Comparison of ENCODE assay signal across 24 cellular contexts in the genomic region with DNA sequence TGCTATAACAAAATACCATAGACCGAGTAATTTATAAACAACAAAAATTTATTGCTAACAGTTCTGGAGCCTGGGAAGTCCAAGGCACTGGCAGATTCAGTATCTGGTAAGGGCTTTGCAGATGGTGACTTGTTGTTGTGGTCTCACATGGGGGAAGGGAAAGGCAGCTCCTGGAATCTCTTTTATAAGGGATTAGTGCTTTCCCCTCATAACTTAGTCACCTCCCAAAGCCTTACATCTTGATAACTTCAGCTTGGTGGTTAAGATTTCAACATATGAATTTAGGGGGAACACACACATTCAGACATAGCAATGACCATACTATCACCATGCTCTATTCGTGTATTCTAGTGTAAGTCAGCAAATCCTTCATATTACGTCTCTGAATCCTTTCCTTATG.
"Had no signal": no experiment of that assay in that cellular context is flagged by ENCODE, and none has a peak within 500 bp of the region (broad histone marks: within the 10 kb centered on the region; RNA-seq: fewer than 3 reads in every experiment).

No MANE protein-coding gene starts in this region.

- H3K27ac ChIP-seq: adrenal gland, body of pancreas, PC-9, SK-N-MC had no signal

- H3K9me3 ChIP-seq: adrenal gland, body of pancreas had no signal

- H3K4me3 ChIP-seq: adrenal gland, body of pancreas, K562, PC-9, SK-N-MC had no signal

- ATAC-seq: activated CD8-positive, alpha-beta T cell treated with anti-CD3 and anti-CD28 coated beads, Interleukin-2, amount 10 ng/mL, durations not matched to agents 7 days and 5 days; body of pancreas; K562; Right ventricle myocardium inferior had no signal

- H3K27me3 ChIP-seq: adrenal gland, body of pancreas had no signal

- H3K36me3 ChIP-seq: adrenal gland had no signal

- DNase-seq: activated CD4-positive, alpha-beta T cell treated with anti-CD3 and anti-CD28 coated beads for 48 hours; activated CD4-positive, alpha-beta T cell treated with anti-CD3 and anti-CD28 coated beads, Interleukin-2, amount 50 U/mL, for 4 hours; activated CD4-positive, CD25-positive, alpha-beta regulatory T cell treated with anti-CD3 and anti-CD28 coated beads, Interleukin-2, amount 50 U/mL, for 72 hours; activated CD8-positive, alpha-beta memory T cell treated with anti-CD3 and anti-CD28 coated beads, Interleukin-2, amount 50 U/mL, for 48 hours; activated CD8-positive, alpha-beta T cell treated with anti-CD3 and anti-CD28 coated beads, Interleukin-2, amount 10 ng/mL, durations not matched to agents 7 days and 5 days; activated naive CD4-positive, alpha-beta T cell treated with anti-CD3 and anti-CD28 coated beads, Interleukin-2, amount 50 U/mL, for 16 hours; activated naive CD8-positive, alpha-beta T cell treated with anti-CD3 and anti-CD28 coated beads, Interleukin-2, amount 10 ng/mL, durations not matched to agents 7 days and 5 days; activated T-cell treated with anti-CD3 and anti-CD28 coated beads, Interleukin-2, amount 50 U/mL, for 1 hour; adrenal gland; aorta; body of pancreas; Karpas-422; NCI-H1048; NCI-H146; NCI-H1930; NCI-H2171 treated with DMSO at 0.1 percent for 48 hours; NCI-H226; NCI-H774; PC-9; RPMI8226; T-helper 1 cell had no signal
